Comparison of ENCODE assay signal across 8 cellular contexts in the genomic region with DNA sequence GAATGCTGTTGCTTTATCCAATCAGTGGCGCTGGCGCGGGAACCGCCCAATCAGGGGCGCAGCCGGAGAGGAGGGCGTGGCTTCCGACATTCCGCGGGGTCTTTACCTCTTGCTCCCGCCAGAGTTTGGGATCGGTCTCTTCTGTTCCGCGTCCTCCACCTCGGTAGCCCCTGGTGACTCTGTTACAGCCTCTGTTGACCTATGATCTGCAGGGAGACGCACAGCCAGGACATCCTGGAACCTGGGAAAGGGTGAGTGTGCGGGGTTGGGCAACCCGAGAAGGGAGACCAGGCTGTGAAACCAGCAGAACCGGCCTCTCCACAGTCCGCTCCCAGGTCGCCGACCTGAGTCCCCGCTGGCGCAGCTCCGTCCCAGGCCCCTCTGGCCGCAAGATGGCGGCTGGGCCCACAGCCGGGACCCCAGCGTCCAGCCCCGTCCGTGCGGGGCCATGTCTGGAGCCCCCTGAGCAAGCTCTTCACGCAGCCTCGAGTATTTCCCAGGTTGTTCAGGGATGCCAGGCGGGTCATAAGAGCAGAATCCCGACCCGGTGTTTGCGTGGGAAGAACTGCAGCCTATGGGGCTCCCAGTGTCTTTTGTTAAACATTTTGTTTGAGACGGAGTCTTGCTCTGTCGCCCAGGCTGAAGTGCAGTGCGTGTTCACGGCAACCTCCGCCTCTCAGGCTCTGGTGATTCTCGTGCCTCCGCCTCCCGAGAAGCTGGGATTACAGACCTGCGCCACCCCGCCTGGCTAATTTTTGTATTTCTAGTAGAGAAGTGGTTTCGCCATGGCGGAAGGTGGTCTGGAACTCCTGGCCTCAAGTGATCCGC. TPM values are rescaled to one million over a fixed set of nuclear protein-coding genes. Genes with fewer than 3 reads are reported as not detected.
DNase-seq lines count a peak whose midpoint lies in the region; ATAC-seq and TF ChIP-seq lines count a peak whose summit lies in the region.

No MANE protein-coding gene starts in this region.

- peaks cover 50% of the 10 kb centered on the region for H3K79me2 ChIP-seq in Karpas-422 (ENCODE audit: low read length)

- H3K9me2 ChIP-seq in Karpas-422 (replicated peaks; ENCODE audit: insufficient read depth, low read length), result no peaks in the 10 kb centered on the region

- H3K27me3 ChIP-seq in Karpas-422 (ENCODE audit: low read length) (no peaks in the 10 kb centered on the region), kidney epithelial cell (ENCODE audit: control insufficient read depth, insufficient read depth, low read length) (no peaks in the 10 kb centered on the region)

- no peak for TF ChIP-seq CTCF in kidney epithelial cell (IDR thresholded peaks at IDR 0.05; ENCODE audit: insufficient read depth, low read length, poor library complexity, severe bottlenecking)

- H3K9ac ChIP-seq in Karpas-422 (ENCODE audit: low read length), result peak overlapping the region; percentile 80

- H2AFZ ChIP-seq in Karpas-422 (ENCODE audit: low read length), result peak overlapping the region; percentile 93

- H3K4me1 ChIP-seq in Karpas-422 (ENCODE audit: low read length), result peaks cover 15% of the 10 kb centered on the region

- H3K9me3 ChIP-seq in Karpas-422 (ENCODE audit: low read length), result no peaks in the 10 kb centered on the region; the same call in 1 of the 2 replicates

- peak overlapping the region; percentile 88 for H3K4me2 ChIP-seq in Karpas-422 (ENCODE audit: low read depth, low read length, poor library complexity, severe bottlenecking)

- ATAC-seq in GM19023 (IDR thresholded peaks at IDR 0.05; ENCODE audit: unreplicated experiment), result peak; percentile 62

- no peaks in the 10 kb centered on the region for H4K20me1 ChIP-seq in Karpas-422 (ENCODE audit: insufficient read depth, low read depth, low read length)

- H3K36me3 ChIP-seq in Karpas-422 (ENCODE audit: insufficient read depth, low read length) (peaks cover 16% of the 10 kb centered on the region), kidney epithelial cell (ENCODE audit: control insufficient read depth, insufficient read depth, low read length) (no peaks in the 10 kb centered on the region)

- peak; percentile 81 for DNase-seq in AG08396 (ENCODE audit: low spot score)
- peak; percentile 96 for DNase-seq in Karpas-422
- DNase-seq in activated CD4-positive, alpha-beta T cell treated with anti-CD3 and anti-CD28 coated beads for 24 hours (ENCODE audit: low read depth in 2 of 2), result peak; percentile 71 to 72
- peak; percentile 90 for DNase-seq in cerebellum (ENCODE audit: low spot score)
- DNase-seq in kidney epithelial cell (ENCODE audit: low read depth), result peak; percentile 26
- DNase-seq in stimulated activated CD4-positive, alpha-beta T cell treated with anti-CD3 and anti-CD28 coated beads, Interleukin-15, amount 100 ng/mL, for 48 hours (ENCODE audit: low read depth in 2 of 2), result peak; percentile 62 to 69
- DNase-seq in NCI-H1048 (lab: John Stamatoyannopoulos, UW), result no peak

- H3K4me3 ChIP-seq in Karpas-422 (ENCODE audit: low read length) (peak overlapping the region; percentile 95), kidney epithelial cell (ENCODE audit: low read depth, low read length) (peak overlapping the region; percentile 72)

- H3K27ac ChIP-seq in Karpas-422 (ENCODE audit: low read length), result peak overlapping the region; percentile 47

RNA-seq across cellular contexts. Expression of a gene that starts 4.4 kb away (rescaled TPM):
- 7.4 and 8.1 TPM in 2 replicates for total RNA-seq in Karpas-422 (2014; rRNA removed; shearing (Covaris generic); ENCODE audit: low replicate concordance)
- 16.2 TPM for total RNA-seq in cerebellum
- total RNA-seq in kidney epithelial cell, result 1.8 and 2.5 TPM in 2 replicates
